ENCODE assay signal across 8 cellular contexts in the genomic region with DNA sequence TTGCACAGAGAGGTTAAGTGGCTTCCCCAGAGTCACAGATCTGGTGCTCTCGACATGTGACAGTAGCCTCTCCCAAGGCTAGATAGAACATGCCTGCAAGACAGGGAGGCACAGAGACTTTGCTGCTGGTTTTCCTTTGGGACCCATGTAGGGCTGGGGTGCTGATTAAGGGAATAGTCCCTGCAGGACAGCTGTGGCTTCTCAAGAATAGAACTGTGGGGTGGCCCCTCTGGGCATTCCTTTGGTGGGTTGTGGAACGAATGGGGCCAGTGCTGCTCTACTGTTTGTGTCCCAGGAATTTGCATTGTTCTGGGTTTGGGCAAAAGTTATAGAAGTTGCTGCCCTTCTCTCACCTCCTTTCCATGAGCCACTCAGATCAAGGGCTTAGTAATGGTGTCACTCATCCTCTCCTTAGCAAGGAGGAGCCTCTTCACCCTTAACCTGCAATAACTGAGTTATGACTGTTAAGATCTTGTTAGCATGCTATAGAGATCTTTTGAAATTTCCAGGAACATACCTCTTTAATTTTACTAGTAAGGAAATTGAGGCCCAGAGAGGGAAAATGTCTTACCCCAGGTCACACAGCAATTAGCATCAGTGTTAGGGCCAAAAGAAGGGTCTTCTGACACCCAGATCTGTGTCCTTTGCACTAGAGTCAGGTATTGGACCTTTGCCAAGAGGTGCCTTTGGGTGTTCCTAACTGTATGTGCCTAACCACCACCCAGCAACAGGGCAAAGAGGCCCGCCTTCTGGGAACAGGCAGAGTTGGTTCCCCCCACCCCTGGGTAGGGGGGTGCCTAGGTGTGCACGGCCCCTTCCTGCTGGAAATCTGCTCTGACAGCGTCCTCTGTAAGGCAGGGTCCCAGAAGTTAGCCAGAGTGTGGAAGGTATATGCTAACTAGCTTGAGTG. TPM values are rescaled to one million over a fixed set of nuclear protein-coding genes. Genes with fewer than 3 reads are reported as not detected.
DNase-seq lines count a peak whose midpoint lies in the region; ATAC-seq and TF ChIP-seq lines count a peak whose summit lies in the region.

No MANE protein-coding gene starts in this region.

- no peak for TF ChIP-seq CTCF in VCaP (conservative IDR thresholded peaks at IDR 0.05)

- H3K36me3 Mint-ChIP-seq in stimulated activated effector memory CD8-positive, alpha-beta T cell treated with anti-CD3 and anti-CD28 coated beads, Interleukin-12 subunit alpha, Interleukin-12 subunit beta, amount 100 ng/mL, for 72 hours: no peaks in the 10 kb centered on the region

- H3K36me3 ChIP-seq in iPS-15b (ENCODE audit: control insufficient read depth, insufficient read depth, low read length): peaks cover 48% of the 10 kb centered on the region

- peak overlapping the region; percentile 70 for H3K9ac ChIP-seq in iPS-15b (ENCODE audit: low read depth, low read length)

- peak overlapping the region; percentile 98 for H3K27ac ChIP-seq in VCaP

- H3K9me3 Mint-ChIP-seq in stimulated activated effector memory CD8-positive, alpha-beta T cell treated with anti-CD3 and anti-CD28 coated beads, Interleukin-12 subunit alpha, Interleukin-12 subunit beta, amount 100 ng/mL, for 72 hours: no peaks in the 10 kb centered on the region

- no peak overlapping the region for H3K4me3 ChIP-seq in iPS-15b (ENCODE audit: low read depth, low read length)

- H3K9me3 ChIP-seq in iPS-15b (ENCODE audit: control insufficient read depth, insufficient read depth, low read length): no peaks in the 10 kb centered on the region

- no peaks in the 10 kb centered on the region for H3K27me3 ChIP-seq in iPS-15b (ENCODE audit: control insufficient read depth, insufficient read depth, low read length)

- peak overlapping the region; percentile 16 for H3K27ac Mint-ChIP-seq in stimulated activated effector memory CD8-positive, alpha-beta T cell treated with anti-CD3 and anti-CD28 coated beads, Interleukin-12 subunit alpha, Interleukin-12 subunit beta, amount 100 ng/mL, for 72 hours

- no peaks in the 10 kb centered on the region for H3K4me1 ChIP-seq in iPS-15b (ENCODE audit: control insufficient read depth, insufficient read depth, low read length)

- peak; percentile 71 for ATAC-seq in stimulated activated effector memory CD8-positive, alpha-beta T cell treated with anti-CD3 and anti-CD28 coated beads, Interleukin-12 subunit alpha, Interleukin-12 subunit beta, amount 100 ng/mL, for 72 hours
- ATAC-seq in left lobe of liver: no peak

- DNase-seq in NCI-H82 (lab: John Stamatoyannopoulos, UW): peak; percentile 16
- no peak for DNase-seq in NCI-H82 treated with DMSO at 0.1 percent for 48 hours (lab: John Stamatoyannopoulos, UW; ENCODE audit: unreplicated experiment)
- DNase-seq in stimulated activated effector memory CD8-positive, alpha-beta T cell treated with anti-CD3 and anti-CD28 coated beads, Interleukin-12 subunit alpha, Interleukin-12 subunit beta, amount 100 ng/mL, for 72 hours (ENCODE audit: low spot score in 2 of 2): no peak
- no peak for DNase-seq in NOMO-1 (lab: John Stamatoyannopoulos, UW; ENCODE audit: unreplicated experiment in 2 of 2)
- DNase-seq in left lobe of liver (ENCODE audit: low spot score): no peak
- no peak for DNase-seq in OCI-M1 (lab: John Stamatoyannopoulos, UW)

- peaks cover 30% of the 10 kb centered on the region for H3K4me1 Mint-ChIP-seq in stimulated activated effector memory CD8-positive, alpha-beta T cell treated with anti-CD3 and anti-CD28 coated beads, Interleukin-12 subunit alpha, Interleukin-12 subunit beta, amount 100 ng/mL, for 72 hours

- H3K4me3 Mint-ChIP-seq in stimulated activated effector memory CD8-positive, alpha-beta T cell treated with anti-CD3 and anti-CD28 coated beads, Interleukin-12 subunit alpha, Interleukin-12 subunit beta, amount 100 ng/mL, for 72 hours: peak overlapping the region; percentile 51

RNA-seq across cellular contexts. Expression of a gene that starts 31.4 kb away (rescaled TPM):
- 21.2 TPM for total RNA-seq in left lobe of liver
